In the genomic region with DNA sequence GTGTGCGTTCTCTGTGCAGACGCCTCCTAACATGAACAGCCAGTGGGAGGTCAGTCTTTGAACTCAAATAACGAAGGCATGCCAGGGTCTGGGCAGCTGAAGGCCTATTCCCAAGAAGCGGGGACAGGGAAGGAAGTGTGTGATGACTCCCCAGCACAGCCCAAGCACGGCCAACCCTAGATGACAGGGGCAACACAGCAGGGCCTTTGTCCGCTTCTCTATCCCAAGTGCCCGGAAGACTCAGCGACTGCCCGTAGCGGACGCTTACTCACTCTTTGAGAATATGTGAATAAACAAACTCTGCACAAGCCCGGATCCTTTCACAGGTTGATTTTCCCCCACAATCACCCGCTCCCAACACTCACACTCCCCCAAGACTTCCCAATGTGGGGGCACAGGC, we compare ENCODE assay signal across 14 cellular contexts. TPM values are rescaled to one million over a fixed set of nuclear protein-coding genes. Genes with fewer than 3 reads are reported as not detected.
DNase-seq lines count a peak whose midpoint lies in the region; ATAC-seq, FAIRE-seq and TF ChIP-seq lines count a peak whose summit lies in the region.
"Had no signal": no experiment of that assay in that cellular context is flagged by ENCODE, and none has a peak within 500 bp of the region (broad histone marks: within the 10 kb centered on the region; RNA-seq: fewer than 3 reads in every experiment).

No MANE protein-coding gene starts in this region.

- H3K27ac ChIP-seq in right atrium auricular region: peak overlapping the region; percentile 47 to 95
- peak overlapping the region; percentile 86 for H3K27ac ChIP-seq in osteoblast (ENCODE audit: low read depth, low read length)
- H3K27ac ChIP-seq in aorta (ENCODE audit: low read depth in 1 of 2, low read length in 2 of 2): peak overlapping the region; percentile 96 to 97
- no peak overlapping the region for H3K27ac ChIP-seq in ovary

- ATAC-seq in aorta (ENCODE audit: low FRiP score): peak; percentile 33
- ATAC-seq: gastrocnemius medialis had no signal

- H3K4me3 ChIP-seq in right atrium auricular region: no peak overlapping the region
- H3K4me3 ChIP-seq in osteoblast (ENCODE audit: insufficient read depth, low read length): peak overlapping the region; percentile 41
- H3K4me3 ChIP-seq in aorta (ENCODE audit: low read length in 2 of 2): no peak overlapping the region
- H3K4me3 ChIP-seq in ovary: no peak overlapping the region
- H3K4me3 ChIP-seq: gastrocnemius medialis, HAP-1 had no signal

- TF ChIP-seq CTCF in right atrium auricular region (IDR thresholded peaks at IDR 0.05) (no peak), osteoblast (IDR thresholded peaks at IDR 0.05; ENCODE audit: extremely low read depth, low read depth, low read length) (no peak), ovary (IDR thresholded peaks at IDR 0.05) (no peak)

- H3K4me1 ChIP-seq in right atrium auricular region (peaks cover 0 to 81% of the 10 kb centered on the region in 2 donors), osteoblast (ENCODE audit: insufficient read depth, low read length) (peaks cover 53% of the 10 kb centered on the region), aorta (ENCODE audit: control insufficient read depth in 1 of 2, insufficient read depth in 2 of 2, low read length in 2 of 2) (peaks cover 4 to 13% of the 10 kb centered on the region in 2 donors), ovary (ENCODE audit: insufficient read depth) (peaks cover 35% of the 10 kb centered on the region)

- DNase-seq in right atrium auricular region (ENCODE audit: low spot score) (no peak), cardiac septum (ENCODE audit: low spot score) (no peak), globus pallidus (ENCODE audit: low spot score) (peak; percentile 91), osteoblast (ENCODE audit: insufficient read length, low spot score, missing footprints) (no peak), aorta (peak; percentile 81 to 85), GM12891 (ENCODE audit: insufficient read length, low spot score) (no peak), ovary (no peak), AG08396 (ENCODE audit: low spot score) (no peak)
- DNase-seq: gastrocnemius medialis, NCI-H1092 treated with DMSO at 0.1 percent for 48 hours, retina had no signal

- no peak for TF ChIP-seq EP300 in ovary (IDR thresholded peaks at IDR 0.05)

- peak overlapping the region; percentile 53 for H3K4me2 ChIP-seq in osteoblast (ENCODE audit: insufficient read depth, low read length)

- 4 to 14% methylated on average over 13 of the region's 13 CpGs for WGBS in aorta, 2 donors
- 66 to 92% (median 86%) methylated on average over 13 of the region's 13 CpGs for WGBS in ovary, 3 donors

- H3K9me3 ChIP-seq in right atrium auricular region (no peaks in the 10 kb centered on the region), osteoblast (ENCODE audit: low read depth, low read length) (peaks cover 2% of the 10 kb centered on the region), aorta (ENCODE audit: control insufficient read depth, low read length) (no peaks in the 10 kb centered on the region), ovary (no peaks in the 10 kb centered on the region)
- H3K9me3 ChIP-seq: gastrocnemius medialis, HAP-1 had no signal

- TF ChIP-seq POLR2A in GM12891 (IDR thresholded peaks at IDR 0.05; ENCODE audit: low read depth, low read length): no peak
- TF ChIP-seq POLR2A in ovary (IDR thresholded peaks at IDR 0.05): no peak

- H3K79me2 ChIP-seq in osteoblast (ENCODE audit: insufficient read depth, low read length): peaks cover 98% of the 10 kb centered on the region

- H3K27me3 ChIP-seq in right atrium auricular region (no peaks in the 10 kb centered on the region), osteoblast (ENCODE audit: insufficient read depth, low read length) (no peaks in the 10 kb centered on the region), aorta (ENCODE audit: control insufficient read depth in 1 of 2, insufficient read depth in 2 of 2, low read length in 1 of 2) (no peaks in the 10 kb centered on the region), ovary (no peaks in the 10 kb centered on the region)
- H3K27me3 ChIP-seq: gastrocnemius medialis had no signal

- no peak for FAIRE-seq in GM12891 (lab: Jason Lieb, UNC)
- FAIRE-seq: A204.1, GM12892 had no signal

- intact Hi-C loops in cardiac septum (cut with DNase I): no loop called here
- intact Hi-C loops in aorta (cut with DNase I): no loop called here
- intact Hi-C loops in ovary (cut with DNase I): no loop called here

- peaks cover 47% of the 10 kb centered on the region for H4K20me1 ChIP-seq in osteoblast (ENCODE audit: insufficient read depth, low read length)

- H3K36me3 ChIP-seq in right atrium auricular region (peaks cover 28% of the 10 kb centered on the region), osteoblast (ENCODE audit: insufficient read depth, low read length) (peaks cover 62% of the 10 kb centered on the region), aorta (ENCODE audit: control insufficient read depth in 1 of 2, insufficient read depth in 2 of 2, low read length in 1 of 2) (peaks cover 5% of the 10 kb centered on the region in 2 donors), ovary (no peaks in the 10 kb centered on the region)

- H2AFZ ChIP-seq in osteoblast (ENCODE audit: low read length): no peak overlapping the region

TF ChIP-seq in GM12891, 5 proteins besides CTCF, POLR2A, EP300 and RAD21:
- TF ChIP-seq POLR2AphosphoS5 (IDR thresholded peaks at IDR 0.05; ENCODE audit: low read depth, low read length) (no peak), SPI1 (IDR thresholded peaks at IDR 0.05; ENCODE audit: low read depth, low read length) (no peak), TAF1 (IDR thresholded peaks at IDR 0.05; ENCODE audit: low read depth, low read length) (no peak), PAX5 (IDR thresholded peaks at IDR 0.05; ENCODE audit: insufficient read depth, low read length, severe bottlenecking) (no peak), POU2F2 (IDR thresholded peaks at IDR 0.05; ENCODE audit: low read depth, low read length) (no peak)

RNA-seq across cellular contexts. Expression of gene C1orf198, which starts 11.2 kb away (rescaled TPM):
- total RNA-seq in right atrium auricular region (100 to 1,000 TPM in 1 of 2 donors, 10 to 100 TPM in 1; 86.1 to 115 TPM), cardiac septum (73.9 TPM), osteoblast (251 and 352 TPM in 2 replicates), aorta (100 to 1,000 TPM; 117 to 172 TPM), ovary (10 to 100 TPM; 36.7 to 60.8 (median 43.4) TPM)
- polyA plus RNA-seq in aorta (100 to 1,000 TPM in 1 of 2 donors, 10 to 100 TPM in 1; 61.2 to 110 TPM), ovary (10 to 100 TPM; 34.0 to 58.3 TPM)
- 1.2 TPM for polyA plus RNA-seq in GM12891 (2012; ENCODE audit: low read depth, missing spikeins)

Comparison
In these comparisons a context has a peak if more than half of its experiments do, and no peak if none do; other contexts are left out.
1. DNase-seq: peak in globus pallidus (single experiment) and aorta (2 of 2); none in right atrium auricular region (single experiment), cardiac septum (single experiment), osteoblast (single experiment), GM12891 (single experiment), ovary (0 of 5) and AG08396 (single experiment).
2. H3K27ac ChIP-seq: peak in right atrium auricular region (2 of 2), osteoblast (single experiment) and aorta (2 of 2); none in ovary (0 of 2).